In genomic region chr1:43057567-43057966, GRCh38 we compare ENCODE assay signal across 23 cellular contexts.
DNase-seq lines count a peak whose midpoint lies in the region; ATAC-seq and TF ChIP-seq lines count a peak whose summit lies in the region.
"Had no signal": no experiment of that assay in that cellular context is flagged by ENCODE, and none has a peak within 500 bp of the region (broad histone marks: within the 10 kb centered on the region; RNA-seq: fewer than 3 reads in every experiment).

No MANE protein-coding gene starts in this region.

- H3K9me3 ChIP-seq in sigmoid colon: no peaks in the 10 kb centered on the region
- H3K9me3 ChIP-seq: tibial nerve had no signal

- peaks cover 0 to 8% (median 4%) of the 10 kb centered on the region in 4 donors for H3K4me1 ChIP-seq in sigmoid colon

- no peak for ATAC-seq in activated T-helper 17 cell treated with anti-CD3 and anti-CD28 coated beads, Interleukin-2, amount 50 U/mL, for 72 hours (replicated peaks)
- ATAC-seq: left lobe of liver had no signal

- TF ChIP-seq POLR2A in sigmoid colon (IDR thresholded peaks at IDR 0.05): no peak

- WGBS in sigmoid colon, 2 donors: 91 to 94% methylated on average over 7 of the region's 7 CpGs

- TF ChIP-seq EP300 in sigmoid colon (IDR thresholded peaks at IDR 0.05): no peak

- peaks cover 8% of the 10 kb centered on the region for H3K9me3 Mint-ChIP-seq in T-helper 1 cell treated with Interleukin-12 subunit alpha and Interleukin-12 subunit beta and Interleukin-4 antibody, amounts not matched to agents 30 μg/mL and 1 μg/mL, for 36 hours
- peaks cover 4% of the 10 kb centered on the region for H3K9me3 Mint-ChIP-seq in activated T-helper 17 cell treated with anti-CD3 and anti-CD28 coated beads, Interleukin-2, amount 50 U/mL, for 72 hours
- no peaks in the 10 kb centered on the region for H3K9me3 Mint-ChIP-seq in immature natural killer cell
- H3K9me3 Mint-ChIP-seq: CD4-positive, alpha-beta memory T cell; GM23338; nephron progenitor cell had no signal

- H3K36me3 Mint-ChIP-seq in T-helper 1 cell treated with Interleukin-12 subunit alpha and Interleukin-12 subunit beta and Interleukin-4 antibody, amounts not matched to agents 30 μg/mL and 1 μg/mL, for 36 hours (ENCODE audit: low read depth): peaks cover 6% of the 10 kb centered on the region
- peaks cover 7% of the 10 kb centered on the region for H3K36me3 Mint-ChIP-seq in activated T-helper 17 cell treated with anti-CD3 and anti-CD28 coated beads, Interleukin-2, amount 50 U/mL, for 72 hours (ENCODE audit: low read depth)
- H3K36me3 Mint-ChIP-seq in immature natural killer cell: no peaks in the 10 kb centered on the region
- H3K36me3 Mint-ChIP-seq: activated naive CD8-positive, alpha-beta T cell; CD4-positive, alpha-beta memory T cell had no signal

- H3K27me3 Mint-ChIP-seq in T-helper 1 cell treated with Interleukin-12 subunit alpha and Interleukin-12 subunit beta and Interleukin-4 antibody, amounts not matched to agents 30 μg/mL and 1 μg/mL, for 36 hours (ENCODE audit: low read depth): no peaks in the 10 kb centered on the region
- peaks cover 14% of the 10 kb centered on the region for H3K27me3 Mint-ChIP-seq in activated T-helper 17 cell treated with anti-CD3 and anti-CD28 coated beads, Interleukin-2, amount 50 U/mL, for 72 hours
- peaks cover 4 to 18% (median 15%) of the 10 kb centered on the region in 3 donors for H3K27me3 Mint-ChIP-seq in immature natural killer cell (ENCODE audit: low read depth in 3 of 3)

- H3K36me3 ChIP-seq in sigmoid colon: no peaks in the 10 kb centered on the region
- H3K36me3 ChIP-seq: tibial nerve had no signal

- H3K4me1 Mint-ChIP-seq in T-helper 1 cell treated with Interleukin-12 subunit alpha and Interleukin-12 subunit beta and Interleukin-4 antibody, amounts not matched to agents 30 μg/mL and 1 μg/mL, for 36 hours (ENCODE audit: low read depth): peaks cover 22% of the 10 kb centered on the region
- peaks cover 14% of the 10 kb centered on the region for H3K4me1 Mint-ChIP-seq in activated T-helper 17 cell treated with anti-CD3 and anti-CD28 coated beads, Interleukin-2, amount 50 U/mL, for 72 hours
- H3K4me1 Mint-ChIP-seq in immature natural killer cell: peaks cover 26 to 44% of the 10 kb centered on the region in 2 donors

- TF ChIP-seq CTCF in sigmoid colon (IDR thresholded peaks at IDR 0.05): no peak

- DNase-seq in T-helper 1 cell (no peak), immature natural killer cell (peak; percentile 22 to 47 (median 45)), sigmoid colon (no peak), NCI-H2029 treated with DMSO at 0.1 percent for 48 hours (lab: John Stamatoyannopoulos, UW) (no peak), NCI-H1436 treated with DMSO at 0.1 percent for 48 hours (lab: John Stamatoyannopoulos, UW) (no peak), HK-2 (ENCODE audit: unreplicated experiment) (no peak)
- DNase-seq: activated CD4-positive, CD25-positive, alpha-beta regulatory T cell treated with anti-CD3 and anti-CD28 coated beads, Interleukin-2, amount 50 U/mL, for 72 hours; CD4-positive, alpha-beta memory T cell; MV-4-11; NCI-H1694 treated with DMSO at 0.1 percent for 48 hours; NCI-H2171 treated with DMSO at 0.1 percent for 48 hours; NCI-H524; nephron progenitor cell; posterior cingulate gyrus; SIG-M5; stimulated activated CD4-positive, alpha-beta T cell treated with anti-CD3 and anti-CD28 coated beads, Interleukin-15, amount 100 ng/mL, for 24 hours had no signal

- H3K4me3 ChIP-seq in sigmoid colon: no peak overlapping the region
- H3K4me3 ChIP-seq: GM23338, tibial nerve had no signal

- intact Hi-C loops in sigmoid colon (cut with DNase I): no loop called here

- H3K27ac ChIP-seq in sigmoid colon: peak overlapping the region in 3 of 4 donors; percentile 4 to 38 (median 12)
- H3K27ac ChIP-seq: 22Rv1 had no signal

- no peaks in the 10 kb centered on the region for H3K27me3 ChIP-seq in sigmoid colon
- H3K27me3 ChIP-seq: tibial nerve had no signal

- H3K4me3 Mint-ChIP-seq in T-helper 1 cell treated with Interleukin-12 subunit alpha and Interleukin-12 subunit beta and Interleukin-4 antibody, amounts not matched to agents 30 μg/mL and 1 μg/mL, for 36 hours: peak overlapping the region; percentile 8
- peak overlapping the region; percentile 27 for H3K4me3 Mint-ChIP-seq in activated T-helper 17 cell treated with anti-CD3 and anti-CD28 coated beads, Interleukin-2, amount 50 U/mL, for 72 hours
- peak overlapping the region in 3 of 5 donors; percentile 1 to 4 (median 1) for H3K4me3 Mint-ChIP-seq in immature natural killer cell
- H3K4me3 Mint-ChIP-seq: activated naive CD8-positive, alpha-beta T cell; GM23338 had no signal

- H3K27ac Mint-ChIP-seq in T-helper 1 cell treated with Interleukin-12 subunit alpha and Interleukin-12 subunit beta and Interleukin-4 antibody, amounts not matched to agents 30 μg/mL and 1 μg/mL, for 36 hours: peak overlapping the region; percentile 8
- peak overlapping the region; percentile 64 for H3K27ac Mint-ChIP-seq in activated T-helper 17 cell treated with anti-CD3 and anti-CD28 coated beads, Interleukin-2, amount 50 U/mL, for 72 hours
- peak overlapping the region in 5 of 6 donors; percentile 12 to 50 (median 22) for H3K27ac Mint-ChIP-seq in immature natural killer cell
- H3K27ac Mint-ChIP-seq: activated naive CD8-positive, alpha-beta T cell; CD4-positive, alpha-beta memory T cell; GM23338 had no signal

Comparison
In these comparisons a context has a peak if more than half of its experiments do, and no peak if none do; other contexts are left out.
1. H3K27ac Mint-ChIP-seq: peak in every context shown above with its lines; median percentile 64 in activated T-helper 17 cell treated with anti-CD3 and anti-CD28 coated beads, Interleukin-2, amount 50 U/mL, for 72 hours; 22 in immature natural killer cell; 8 in T-helper 1 cell treated with Interleukin-12 subunit alpha and Interleukin-12 subunit beta and Interleukin-4 antibody, amounts not matched to agents 30 μg/mL and 1 μg/mL, for 36 hours.
2. DNase-seq: peak in immature natural killer cell (3 of 3); none in T-helper 1 cell (0 of 5), sigmoid colon (single experiment), NCI-H2029 treated with DMSO at 0.1 percent for 48 hours (single experiment), NCI-H1436 treated with DMSO at 0.1 percent for 48 hours (single experiment) and HK-2 (single experiment).
3. Peak in every context shown above with its lines, with median percentiles within 50 percentile points of each other: H3K4me3 Mint-ChIP-seq.